ENCODE assay signal across 13 cellular contexts in the genomic region with DNA sequence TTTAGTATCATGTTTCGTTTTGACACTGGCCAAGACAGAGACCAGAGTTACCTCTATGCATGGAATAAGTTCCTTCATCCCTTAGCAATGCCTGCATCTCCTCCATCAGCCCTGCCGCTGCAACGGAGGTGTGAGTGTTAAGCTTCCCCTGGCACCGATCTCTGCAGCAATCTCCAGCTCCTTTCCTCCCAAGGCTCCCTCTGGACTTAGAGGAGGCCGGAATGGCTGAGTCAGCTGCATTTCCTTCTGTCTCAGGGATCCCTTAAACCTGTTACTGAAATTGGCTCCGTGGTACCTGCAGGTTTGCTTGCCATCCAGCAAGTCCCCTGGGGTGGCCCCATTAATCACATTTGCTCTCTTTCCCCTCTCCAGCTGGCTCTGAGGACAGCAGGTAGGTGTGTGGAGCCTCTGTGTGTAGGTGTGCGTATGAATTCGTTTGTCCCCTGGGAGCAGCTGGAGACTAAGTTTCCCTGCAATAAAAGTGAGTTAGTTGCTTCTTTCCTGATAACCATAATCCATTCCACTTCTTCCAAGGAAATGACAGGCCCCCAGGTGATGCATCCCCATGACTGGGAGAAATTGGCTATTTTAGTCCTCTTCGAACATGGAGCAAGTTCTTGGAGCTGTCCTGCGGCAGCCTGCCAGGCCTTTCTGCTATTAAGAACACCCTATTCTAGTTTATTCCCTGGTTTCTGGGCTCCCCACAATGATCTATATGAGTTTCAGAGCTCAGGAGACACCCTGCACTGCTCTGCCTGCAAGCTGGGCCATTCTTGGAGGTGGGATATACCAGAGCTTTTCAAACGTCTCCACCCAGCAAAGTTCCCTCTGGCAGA.
DNase-seq lines count a peak whose midpoint lies in the region.
"Had no signal": no experiment of that assay in that cellular context is flagged by ENCODE, and none has a peak within 500 bp of the region (broad histone marks: within the 10 kb centered on the region; RNA-seq: fewer than 3 reads in every experiment).

No MANE protein-coding gene starts in this region.

- DNase-seq in NCI-H2227 (lab: John Stamatoyannopoulos, UW; ENCODE audit: unreplicated experiment), result peak; percentile 1
- no peak for DNase-seq in NCI-H2227 treated with DMSO at 0.1 percent for 48 hours (lab: John Stamatoyannopoulos, UW)
- peak; percentile 55 to 94 (median 86) for DNase-seq in NCI-H1417 (lab: John Stamatoyannopoulos, UW)
- DNase-seq in NCI-H82 treated with DMSO at 0.1 percent for 48 hours (lab: John Stamatoyannopoulos, UW; ENCODE audit: unreplicated experiment), result peak; percentile 74
- DNase-seq in left kidney (ENCODE audit: low read depth, low spot score), result peak; percentile 31
- no peak for DNase-seq in ureter (ENCODE audit: low spot score)
- DNase-seq in activated gamma-delta T cell (lab: John Stamatoyannopoulos, UW), result no peak
- no peak for DNase-seq in iPS-NIHi11 (ENCODE audit: low spot score)
- DNase-seq: activated effector memory CD4-positive, alpha-beta T cell treated with anti-CD3 and anti-CD28 coated beads, Interleukin-2, amount 50 U/mL, for 16 hours; CD4-positive, alpha-beta memory T cell; heart right ventricle; stimulated activated naive CD4-positive, alpha-beta T cell treated with Interleukin-2 at 50 U/mL for 16 hours; upper lobe of left lung had no signal

Comparison
In these comparisons a context has a peak if more than half of its experiments do, and no peak if none do; other contexts are left out.
1. DNase-seq: peak in NCI-H2227 (single experiment), NCI-H1417 (3 of 3), NCI-H82 treated with DMSO at 0.1 percent for 48 hours (single experiment) and left kidney (single experiment); none in NCI-H2227 treated with DMSO at 0.1 percent for 48 hours (single experiment), ureter (single experiment), activated gamma-delta T cell (single experiment) and iPS-NIHi11 (single experiment).